ENCODE assay signal across 24 cellular contexts in genomic region chr9:101254733-101255473, GRCh38.
"Had no signal": no experiment of that assay in that cellular context is flagged by ENCODE, and none has a peak within 500 bp of the region (broad histone marks: within the 10 kb centered on the region; RNA-seq: fewer than 3 reads in every experiment).

No MANE protein-coding gene starts in this region.

- ATAC-seq: activated CD8-positive, alpha-beta T cell treated with anti-CD3 and anti-CD28 coated beads for 36 hours; activated naive CD4-positive, alpha-beta T cell treated with anti-CD3 and anti-CD28 coated beads, Interleukin-2, amount 50 U/mL, for 72 hours; activated naive CD8-positive, alpha-beta T cell treated with anti-CD3 and anti-CD28 coated beads, Interleukin-2, amount 50 U/mL, for 24 hours; activated T-cell treated with anti-CD3 and anti-CD28 coated beads, Interleukin-2, amount 50 U/mL, for 72 hours; body of pancreas had no signal

- DNase-seq: activated CD4-positive, CD25-positive, alpha-beta regulatory T cell; activated CD8-positive, alpha-beta memory T cell treated with anti-CD3 and anti-CD28 coated beads, Interleukin-2, amount 50 U/mL, for 4 hours; activated CD8-positive, alpha-beta T cell treated with anti-CD3 and anti-CD28 coated beads for 36 hours; activated effector memory CD4-positive, alpha-beta T cell treated with Interleukin-2 at 50 U/mL for 16 hours; activated naive CD4-positive, alpha-beta T cell treated with Interleukin-2 at 50 U/mL for 16 hours; activated naive CD8-positive, alpha-beta T cell treated with anti-CD3 and anti-CD28 coated beads, Interleukin-2, amount 50 U/mL, for 24 hours; activated T-cell treated with anti-CD3 and anti-CD28 coated beads, Interleukin-2, amount 50 U/mL, for 72 hours; amniotic stem cell; body of pancreas; NCI-H1048; NCI-H1930; NCI-H2171; NCI-H2227 treated with DMSO at 0.1 percent for 48 hours; NCI-H446 treated with DMSO at 0.1 percent for 48 hours; NCI-H69; NK-92 treated with Interleukin-12 subunit alpha and Interleukin-12 subunit beta, amount 100 ng/mL, for 24 hours; Peyer's patch; Right ventricle myocardium superior; SJCRH30; SK-N-SH; SW 1271 had no signal

- H3K4me1 Mint-ChIP-seq: activated naive CD8-positive, alpha-beta T cell treated with anti-CD3 and anti-CD28 coated beads, Interleukin-2, amount 50 U/mL, for 24 hours had no signal

- H3K4me3 ChIP-seq: ascending aorta, body of pancreas, Peyer's patch, SJCRH30 had no signal

- H3K4me3 Mint-ChIP-seq: activated CD8-positive, alpha-beta T cell treated with anti-CD3 and anti-CD28 coated beads for 36 hours; activated naive CD8-positive, alpha-beta T cell treated with anti-CD3 and anti-CD28 coated beads, Interleukin-2, amount 50 U/mL, for 24 hours; activated T-cell treated with anti-CD3 and anti-CD28 coated beads, Interleukin-2, amount 50 U/mL, for 72 hours; T-helper 2 cell treated with Interferon-gamma antibody and Interleukin-4, amounts not matched to agents 5 μg/mL and 100 μg/mL, for 36 hours had no signal

- H3K9me3 Mint-ChIP-seq: activated CD8-positive, alpha-beta T cell treated with anti-CD3 and anti-CD28 coated beads for 36 hours; activated naive CD4-positive, alpha-beta T cell treated with anti-CD3 and anti-CD28 coated beads, Interleukin-2, amount 50 U/mL, for 72 hours; activated naive CD8-positive, alpha-beta T cell treated with anti-CD3 and anti-CD28 coated beads, Interleukin-2, amount 50 U/mL, for 24 hours; activated T-cell treated with anti-CD3 and anti-CD28 coated beads, Interleukin-2, amount 50 U/mL, for 72 hours; T-helper 2 cell treated with Interferon-gamma antibody and Interleukin-4, amounts not matched to agents 5 μg/mL and 100 μg/mL, for 36 hours had no signal

- H3K36me3 Mint-ChIP-seq: activated naive CD4-positive, alpha-beta T cell treated with anti-CD3 and anti-CD28 coated beads, Interleukin-2, amount 50 U/mL, for 72 hours had no signal

- H3K27ac Mint-ChIP-seq: activated CD8-positive, alpha-beta T cell treated with anti-CD3 and anti-CD28 coated beads for 36 hours; activated naive CD4-positive, alpha-beta T cell treated with anti-CD3 and anti-CD28 coated beads, Interleukin-2, amount 50 U/mL, for 72 hours; activated naive CD8-positive, alpha-beta T cell treated with anti-CD3 and anti-CD28 coated beads, Interleukin-2, amount 50 U/mL, for 24 hours; activated T-cell treated with anti-CD3 and anti-CD28 coated beads, Interleukin-2, amount 50 U/mL, for 72 hours; T-helper 2 cell treated with Interferon-gamma antibody and Interleukin-4, amounts not matched to agents 5 μg/mL and 100 μg/mL, for 36 hours had no signal
